9 cellular contexts compared by ENCODE assay signal in genomic region chr11:47464479-47464878, GRCh38. TPM values are rescaled to one million over a fixed set of nuclear protein-coding genes. Genes with fewer than 3 reads are reported as not detected.
A peak's percentile ranks its signal among the peaks of the same experiment; 100 is the strongest.
DNase-seq lines count a peak whose midpoint lies in the region; ATAC-seq and TF ChIP-seq lines count a peak whose summit lies in the region.
"Had no signal": no experiment of that assay in that cellular context is flagged by ENCODE, and none has a peak within 500 bp of the region (broad histone marks: within the 10 kb centered on the region; RNA-seq: fewer than 3 reads in every experiment).

No MANE protein-coding gene starts in this region.

- no peak overlapping the region for H3K4me3 Mint-ChIP-seq in activated CD8-positive, alpha-beta T cell treated with anti-CD3 and anti-CD28 coated beads for 36 hours
- no peak overlapping the region for H3K4me3 Mint-ChIP-seq in activated CD8-positive, alpha-beta T cell treated with anti-CD3 and anti-CD28 coated beads, Interleukin-2, amount 10 ng/mL, durations not matched to agents 7 days and 5 days

- no peak for TF ChIP-seq POLR2A in spleen (IDR thresholded peaks at IDR 0.05)

- intact Hi-C loops in activated CD8-positive, alpha-beta T cell treated with anti-CD3 and anti-CD28 coated beads for 36 hours (cut with micrococcal nuclease), result no loop called here
- intact Hi-C loops in spleen (cut with DNase I; ENCODE audit: low total_unique reads), result no loop called here

- H3K4me1 ChIP-seq in spleen, result peaks cover 0 to 27% (median 16%) of the 10 kb centered on the region in 6 donors

- in situ Hi-C loops in SK-MEL-5 (cut with HindIII; ENCODE audit: low pct_unique_long_range_greater_than_20kb, low sequenced_read_pairs), result no loop called here

- no peak for TF ChIP-seq CTCF in activated CD8-positive, alpha-beta T cell treated with anti-CD3 and anti-CD28 coated beads for 36 hours (IDR thresholded peaks at IDR 0.05)
- TF ChIP-seq CTCF in spleen (IDR thresholded peaks at IDR 0.05 in 8 of 11, conservative IDR thresholded peaks at IDR 0.05 in 3 of 11), result no peak

- no peak overlapping the region for H3K4me3 ChIP-seq in spleen
- H3K4me3 ChIP-seq: prostate gland had no signal

- ATAC-seq in activated CD8-positive, alpha-beta T cell treated with anti-CD3 and anti-CD28 coated beads for 36 hours, result peak; percentile 30
- no peak for ATAC-seq in activated CD8-positive, alpha-beta T cell treated with anti-CD3 and anti-CD28 coated beads, Interleukin-2, amount 10 ng/mL, durations not matched to agents 7 days and 5 days
- ATAC-seq in GM19328 (IDR thresholded peaks at IDR 0.05; ENCODE audit: unreplicated experiment), result no peak
- ATAC-seq in GM19467 (IDR thresholded peaks at IDR 0.05; ENCODE audit: unreplicated experiment), result no peak

- peaks cover 6% of the 10 kb centered on the region for H3K4me1 Mint-ChIP-seq in activated CD8-positive, alpha-beta T cell treated with anti-CD3 and anti-CD28 coated beads for 36 hours (ENCODE audit: low read depth)
- H3K4me1 Mint-ChIP-seq in activated CD8-positive, alpha-beta T cell treated with anti-CD3 and anti-CD28 coated beads, Interleukin-2, amount 10 ng/mL, durations not matched to agents 7 days and 5 days (ENCODE audit: low read depth), result peaks cover 2% of the 10 kb centered on the region

- H3K9me3 Mint-ChIP-seq in activated CD8-positive, alpha-beta T cell treated with anti-CD3 and anti-CD28 coated beads for 36 hours, result no peaks in the 10 kb centered on the region
- H3K9me3 Mint-ChIP-seq in activated CD8-positive, alpha-beta T cell treated with anti-CD3 and anti-CD28 coated beads, Interleukin-2, amount 10 ng/mL, durations not matched to agents 7 days and 5 days (ENCODE audit: insufficient read depth), result no peaks in the 10 kb centered on the region

- H3K36me3 Mint-ChIP-seq in activated CD8-positive, alpha-beta T cell treated with anti-CD3 and anti-CD28 coated beads for 36 hours (ENCODE audit: low read depth), result peaks cover 26% of the 10 kb centered on the region
- H3K36me3 Mint-ChIP-seq in activated CD8-positive, alpha-beta T cell treated with anti-CD3 and anti-CD28 coated beads, Interleukin-2, amount 10 ng/mL, durations not matched to agents 7 days and 5 days (ENCODE audit: low read depth), result peaks cover 31% of the 10 kb centered on the region

- POLR2A ChIA-PET in activated CD8-positive, alpha-beta T cell treated with anti-CD3 and anti-CD28 coated beads for 36 hours (lab: Charles Lee), result no interaction called here
- POLR2A ChIA-PET in activated CD8-positive, alpha-beta T cell treated with anti-CD3 and anti-CD28 coated beads, Interleukin-2, amount 10 ng/mL, durations not matched to agents 7 days and 5 days (lab: Charles Lee), result no interaction called here

- peak overlapping the region; percentile 55 for H3K27ac Mint-ChIP-seq in activated CD8-positive, alpha-beta T cell treated with anti-CD3 and anti-CD28 coated beads for 36 hours
- no peak overlapping the region for H3K27ac Mint-ChIP-seq in activated CD8-positive, alpha-beta T cell treated with anti-CD3 and anti-CD28 coated beads, Interleukin-2, amount 10 ng/mL, durations not matched to agents 7 days and 5 days

- peak; percentile 12 for DNase-seq in activated CD8-positive, alpha-beta T cell treated with anti-CD3 and anti-CD28 coated beads for 36 hours
- DNase-seq in activated CD8-positive, alpha-beta T cell treated with anti-CD3 and anti-CD28 coated beads, Interleukin-2, amount 10 ng/mL, durations not matched to agents 7 days and 5 days, result no peak
- DNase-seq in SK-MEL-5 (ENCODE audit: low read depth, low spot score) (peak; percentile 73), spleen (peak; percentile 36)

- no peaks in the 10 kb centered on the region for H3K27me3 ChIP-seq in spleen (replicated peaks in 1 of 7)

- CTCF ChIA-PET in activated CD8-positive, alpha-beta T cell treated with anti-CD3 and anti-CD28 coated beads for 36 hours (lab: Charles Lee), result interaction anchor here (0.7 to 1.5 kb wide), 5 partner anchors 8 to 285 kb away, joined by 3 to 5 read pairs (median 3); no protein-coding TSS in a partner anchor
- CTCF ChIA-PET in activated CD8-positive, alpha-beta T cell treated with anti-CD3 and anti-CD28 coated beads, Interleukin-2, amount 10 ng/mL, durations not matched to agents 7 days and 5 days (lab: Charles Lee), result no interaction called here

- H3K9me3 ChIP-seq in spleen, result no peaks in the 10 kb centered on the region
- H3K9me3 ChIP-seq: prostate gland had no signal

- 91 to 97% (median 95%) methylated on average over 5 of the region's 5 CpGs for WGBS in spleen, 5 donors

- H3K36me3 ChIP-seq in spleen, result peaks cover 0 to 99% (median 27%) of the 10 kb centered on the region in 6 donors
- H3K36me3 ChIP-seq: prostate gland had no signal

- no peaks in the 10 kb centered on the region for H3K27me3 Mint-ChIP-seq in activated CD8-positive, alpha-beta T cell treated with anti-CD3 and anti-CD28 coated beads for 36 hours
- H3K27me3 Mint-ChIP-seq in activated CD8-positive, alpha-beta T cell treated with anti-CD3 and anti-CD28 coated beads, Interleukin-2, amount 10 ng/mL, durations not matched to agents 7 days and 5 days (ENCODE audit: low read depth), result no peaks in the 10 kb centered on the region

- H3K27ac ChIP-seq in spleen, result no peak overlapping the region
- H3K27ac ChIP-seq: prostate gland had no signal

RNA-seq across cellular contexts. Expression of gene RAPSN, which starts 15.5 kb away (rescaled TPM):
- under 1 TPM; 0.36 to 0.81 TPM for total RNA-seq in activated CD8-positive, alpha-beta T cell treated with anti-CD3 and anti-CD28 coated beads for 36 hours
- total RNA-seq in activated CD8-positive, alpha-beta T cell treated with anti-CD3 and anti-CD28 coated beads, Interleukin-2, amount 10 ng/mL, durations not matched to agents 7 days and 5 days, result 1 to 10 TPM in 1 of 2 experiments, under 1 TPM in 1; 0.45 to 1.2 TPM
- total RNA-seq in SK-MEL-5 (2014; rRNA removed; shearing (Covaris generic)), result not detected in 2 replicates
- polyA plus RNA-seq in SK-MEL-5 (2015; cell fraction: cytosol; rRNA removed), result not detected in 2 replicates
- polyA plus RNA-seq in SK-MEL-5 (2015; cell fraction: nucleus; rRNA removed), result 0.12 TPM in 1 of 2 replicates, not detected in the other
- 1 to 10 TPM in 3 of 7 donors, under 1 TPM in 2, not detected in 2; 0.42 to 1.6 (median 1.2) TPM for total RNA-seq in spleen
- polyA plus RNA-seq in spleen, result 1 to 10 TPM in 1 of 3 donors, under 1 TPM in 2; 0.53 to 1.5 (median 0.74) TPM
- total RNA-seq: HT1080 had no signal
- polyA plus RNA-seq: AG04450 had no signal

RNA-seq across cellular contexts. Expression of gene PSMC3, which starts 38.2 kb away (rescaled TPM):
- total RNA-seq in activated CD8-positive, alpha-beta T cell treated with anti-CD3 and anti-CD28 coated beads for 36 hours, result 100 to 1,000 TPM; 137 to 140 TPM
- total RNA-seq in activated CD8-positive, alpha-beta T cell treated with anti-CD3 and anti-CD28 coated beads, Interleukin-2, amount 10 ng/mL, durations not matched to agents 7 days and 5 days, result 100 to 1,000 TPM; 179 TPM
- 152 and 165 TPM in 2 replicates for total RNA-seq in SK-MEL-5 (2014; rRNA removed; shearing (Covaris generic))
- 153 and 171 TPM in 2 replicates for polyA plus RNA-seq in SK-MEL-5 (2015; cell fraction: cytosol; rRNA removed)
- 35.0 and 56.2 TPM in 2 replicates for polyA plus RNA-seq in SK-MEL-5 (2015; cell fraction: nucleus; rRNA removed)
- total RNA-seq in spleen, result 10 to 100 TPM; 59.7 to 80.8 (median 66.4) TPM
- 100 to 1,000 TPM in 1 of 3 donors, 10 to 100 TPM in 2; 64.3 to 105 (median 90.0) TPM for polyA plus RNA-seq in spleen

RNA-seq across cellular contexts. Expression of gene SLC39A13, which starts 56.1 kb away (rescaled TPM):
- total RNA-seq in activated CD8-positive, alpha-beta T cell treated with anti-CD3 and anti-CD28 coated beads for 36 hours, result 10 to 100 TPM; 10.0 to 10.5 TPM
- 10 to 100 TPM; 19.2 to 20.0 TPM for total RNA-seq in activated CD8-positive, alpha-beta T cell treated with anti-CD3 and anti-CD28 coated beads, Interleukin-2, amount 10 ng/mL, durations not matched to agents 7 days and 5 days
- 34.9 and 38.6 TPM in 2 replicates for total RNA-seq in SK-MEL-5 (2014; rRNA removed; shearing (Covaris generic))
- 64.5 and 83.3 TPM in 2 replicates for polyA plus RNA-seq in SK-MEL-5 (2015; cell fraction: cytosol; rRNA removed)
- 194 and 212 TPM in 2 replicates for polyA plus RNA-seq in SK-MEL-5 (2015; cell fraction: nucleus; rRNA removed)
- total RNA-seq in spleen, result 10 to 100 TPM; 26.3 to 48.4 (median 43.2) TPM
- polyA plus RNA-seq in spleen, result 10 to 100 TPM; 21.7 to 40.2 (median 26.0) TPM
